ENCODE assay signal across 1 cellular context in genomic region chr6:144036064-144036873, GRCh38.
TF ChIP-seq lines count a peak whose summit lies in the region.

No MANE protein-coding gene starts in this region.

TF ChIP-seq in SK-N-SH, 30 proteins besides CTCF, POLR2A, EP300 and RAD21 (continued from another document):
- TF ChIP-seq, protein P1, sequence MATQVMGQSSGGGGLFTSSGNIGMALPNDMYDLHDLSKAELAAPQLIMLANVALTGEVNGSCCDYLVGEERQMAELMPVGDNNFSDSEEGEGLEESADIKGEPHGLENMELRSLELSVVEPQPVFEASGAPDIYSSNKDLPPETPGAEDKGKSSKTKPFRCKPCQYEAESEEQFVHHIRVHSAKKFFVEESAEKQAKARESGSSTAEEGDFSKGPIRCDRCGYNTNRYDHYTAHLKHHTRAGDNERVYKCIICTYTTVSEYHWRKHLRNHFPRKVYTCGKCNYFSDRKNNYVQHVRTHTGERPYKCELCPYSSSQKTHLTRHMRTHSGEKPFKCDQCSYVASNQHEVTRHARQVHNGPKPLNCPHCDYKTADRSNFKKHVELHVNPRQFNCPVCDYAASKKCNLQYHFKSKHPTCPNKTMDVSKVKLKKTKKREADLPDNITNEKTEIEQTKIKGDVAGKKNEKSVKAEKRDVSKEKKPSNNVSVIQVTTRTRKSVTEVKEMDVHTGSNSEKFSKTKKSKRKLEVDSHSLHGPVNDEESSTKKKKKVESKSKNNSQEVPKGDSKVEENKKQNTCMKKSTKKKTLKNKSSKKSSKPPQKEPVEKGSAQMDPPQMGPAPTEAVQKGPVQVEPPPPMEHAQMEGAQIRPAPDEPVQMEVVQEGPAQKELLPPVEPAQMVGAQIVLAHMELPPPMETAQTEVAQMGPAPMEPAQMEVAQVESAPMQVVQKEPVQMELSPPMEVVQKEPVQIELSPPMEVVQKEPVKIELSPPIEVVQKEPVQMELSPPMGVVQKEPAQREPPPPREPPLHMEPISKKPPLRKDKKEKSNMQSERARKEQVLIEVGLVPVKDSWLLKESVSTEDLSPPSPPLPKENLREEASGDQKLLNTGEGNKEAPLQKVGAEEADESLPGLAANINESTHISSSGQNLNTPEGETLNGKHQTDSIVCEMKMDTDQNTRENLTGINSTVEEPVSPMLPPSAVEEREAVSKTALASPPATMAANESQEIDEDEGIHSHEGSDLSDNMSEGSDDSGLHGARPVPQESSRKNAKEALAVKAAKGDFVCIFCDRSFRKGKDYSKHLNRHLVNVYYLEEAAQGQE (IDR thresholded peaks at IDR 0.05; ENCODE audit: low read depth, low read length), result no peak
- TF ChIP-seq FOSL2 (IDR thresholded peaks at IDR 0.05; ENCODE audit: borderline replicate concordance, low read depth) (no peak), TEAD4 (IDR thresholded peaks at IDR 0.05; ENCODE audit: borderline replicate concordance, insufficient read depth) (no peak), RFX5 (IDR thresholded peaks at IDR 0.05; ENCODE audit: low read length) (no peak)
TF ChIP-seq in SK-N-SH: peak in this region for 0.
